ENCODE assay signal across 1 cellular context in genomic region chr7:22442187-22442886, GRCh38.
TF ChIP-seq lines count a peak whose summit lies in the region.

No MANE protein-coding gene starts in this region.

TF ChIP-seq in HepG2, 621 proteins besides CTCF, POLR2A, EP300 and RAD21 (continued from another document and continues in another):
- peak; percentile 50; the same call in 1 of the 2 replicates for TF ChIP-seq ZNF691 (CRISPR knock-in tag; IDR thresholded peaks at IDR 0.05; ENCODE audit: borderline replicate concordance, low read depth)
- no peak for TF ChIP-seq ZNF737 (CRISPR knock-in tag; IDR thresholded peaks at IDR 0.05; ENCODE audit: borderline replicate concordance)
- no peak for TF ChIP-seq AFF4 (CRISPR knock-in tag; IDR thresholded peaks at IDR 0.05)
- no peak for TF ChIP-seq NFKB2 (CRISPR knock-in tag; IDR thresholded peaks at IDR 0.05; ENCODE audit: borderline replicate concordance)
- no peak for TF ChIP-seq ZNF460 (CRISPR knock-in tag; IDR thresholded peaks at IDR 0.05; ENCODE audit: borderline replicate concordance)
- TF ChIP-seq GLMP (CRISPR knock-in tag; IDR thresholded peaks at IDR 0.05; ENCODE audit: borderline replicate concordance): 0 out of 2 replicates have a peak, but pooled peaks have one; percentile 56
- peak; percentile 98 for TF ChIP-seq FOXO1 (CRISPR knock-in tag; IDR thresholded peaks at IDR 0.05)
- peak; percentile 31; the same call in 1 of the 2 replicates for TF ChIP-seq ZNF274 (CRISPR knock-in tag; IDR thresholded peaks at IDR 0.05)
- no peak for TF ChIP-seq HNRNPUL1 (IDR thresholded peaks at IDR 0.05; ENCODE audit: low read depth, low read length)
- peak; percentile 72; the same call in 1 of the 2 replicates for TF ChIP-seq ZNF24 (IDR thresholded peaks at IDR 0.05)
- peak; percentile 96 for TF ChIP-seq HOMEZ (CRISPR knock-in tag; IDR thresholded peaks at IDR 0.05; ENCODE audit: low read depth)
- peak; percentile 25 for TF ChIP-seq ZNF574 (CRISPR knock-in tag; IDR thresholded peaks at IDR 0.05)
- no peak for TF ChIP-seq PCBP2 (optimal IDR thresholded peaks at IDR 0.05; ENCODE audit: low read depth, low read length, poor library complexity, severe bottlenecking)
- TF ChIP-seq STAT5B (CRISPR knock-in tag; IDR thresholded peaks at IDR 0.05): peak; percentile 31; the same call in 1 of the 2 replicates
- TF ChIP-seq MXD3 (CRISPR knock-in tag; IDR thresholded peaks at IDR 0.05): peak; percentile 48; the same call in 1 of the 2 replicates
- TF ChIP-seq RARA (CRISPR knock-in tag; IDR thresholded peaks at IDR 0.05): peak; percentile 89
- TF ChIP-seq PHF5A (CRISPR knock-in tag; IDR thresholded peaks at IDR 0.05; ENCODE audit: low read depth, unreplicated experiment): no peak
- TF ChIP-seq FUBP1 (CRISPR knock-in tag; IDR thresholded peaks at IDR 0.05; ENCODE audit: borderline replicate concordance): no peak
- no peak for TF ChIP-seq ISX (CRISPR knock-in tag; conservative IDR thresholded peaks at IDR 0.05)
- no peak for TF ChIP-seq NBN (conservative IDR thresholded peaks at IDR 0.05)
- no peak for TF ChIP-seq MTF1 (CRISPR knock-in tag; IDR thresholded peaks at IDR 0.05)
- peak; percentile 91 for TF ChIP-seq ZEB1 (IDR thresholded peaks at IDR 0.05; ENCODE audit: insufficient replicate concordance, low read depth)
- TF ChIP-seq ZMYM2 (CRISPR knock-in tag; IDR thresholded peaks at IDR 0.05): no peak
- 0 out of 2 replicates have a peak, but pooled peaks have one; percentile 24 for TF ChIP-seq SNAI1 (CRISPR knock-in tag; IDR thresholded peaks at IDR 0.05; ENCODE audit: borderline replicate concordance)
- peak; percentile 96 for TF ChIP-seq ZNF331 (CRISPR knock-in tag; IDR thresholded peaks at IDR 0.05)
- TF ChIP-seq AKAP8 (CRISPR knock-in tag; IDR thresholded peaks at IDR 0.05): peak; percentile 68; the same call in 1 of the 2 replicates
- TF ChIP-seq CENPBD1 (CRISPR knock-in tag; IDR thresholded peaks at IDR 0.05; ENCODE audit: borderline replicate concordance, low read depth): peak; percentile 47; the same call in 1 of the 2 replicates
- no peak for TF ChIP-seq ZNF512B (CRISPR knock-in tag; IDR thresholded peaks at IDR 0.05; ENCODE audit: borderline replicate concordance)
- no peak for TF ChIP-seq ZNF749 (CRISPR knock-in tag; IDR thresholded peaks at IDR 0.05; ENCODE audit: borderline replicate concordance)
- no peak for TF ChIP-seq ZBTB1 (CRISPR knock-in tag; IDR thresholded peaks at IDR 0.05; ENCODE audit: borderline replicate concordance)
- TF ChIP-seq TARDBP (CRISPR knock-in tag; IDR thresholded peaks at IDR 0.05): peak; percentile 85; the same call in 1 of the 2 replicates
- TF ChIP-seq GMEB2 (CRISPR knock-in tag; IDR thresholded peaks at IDR 0.05; ENCODE audit: low read depth): no peak
- no peak for TF ChIP-seq ZNF496 (CRISPR knock-in tag; IDR thresholded peaks at IDR 0.05; ENCODE audit: insufficient replicate concordance)
- TF ChIP-seq ZNF136 (CRISPR knock-in tag; IDR thresholded peaks at IDR 0.05; ENCODE audit: low read depth): 0 out of 2 replicates have a peak, but pooled peaks have one; percentile 70
- TF ChIP-seq ZNF362 (CRISPR knock-in tag; IDR thresholded peaks at IDR 0.05; ENCODE audit: borderline replicate concordance): no peak
- TF ChIP-seq ZNF431 (CRISPR knock-in tag; IDR thresholded peaks at IDR 0.05; ENCODE audit: borderline replicate concordance, low read depth): peak; percentile 10; the same call in 1 of the 2 replicates
